ENCODE assay signal across 8 cellular contexts in the genomic region with DNA sequence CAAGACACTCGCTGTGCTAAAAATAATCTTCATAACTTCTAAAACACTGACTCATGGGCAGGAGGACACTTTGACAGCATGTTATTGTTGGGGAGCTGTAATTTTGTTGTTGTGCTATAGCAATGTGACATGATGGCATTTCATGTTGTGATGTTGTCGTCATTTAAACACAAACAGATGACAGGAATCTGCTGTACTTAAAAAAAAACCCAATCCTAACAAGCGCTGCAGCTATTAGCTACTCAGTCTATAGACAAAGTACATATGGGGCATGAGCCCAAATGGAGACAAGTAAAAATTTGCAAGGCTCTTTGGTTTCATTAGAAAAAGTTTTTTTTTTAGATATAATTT. TPM values are rescaled to one million over a fixed set of nuclear protein-coding genes. Genes with fewer than 3 reads are reported as not detected.
DNase-seq lines count a peak whose midpoint lies in the region; ATAC-seq, FAIRE-seq and TF ChIP-seq lines count a peak whose summit lies in the region.

No MANE protein-coding gene starts in this region.

- RAD21 ChIA-PET in GM12878 (lab: Charles Lee; ENCODE audit: unreplicated experiment), result interaction anchor here (0.7 to 1.3 kb wide), 4 partner anchors 8 to 470 kb away, joined by 3 to 4 read pairs (median 4); no protein-coding TSS in a partner anchor

- no peak overlapping the region for H3K4ac ChIP-seq in mesendoderm (ENCODE audit: low read depth, low read length)

- no peaks in the 10 kb centered on the region for H4K20me1 ChIP-seq in GM12878 (ENCODE audit: control insufficient read depth, insufficient read depth)

- H2BK5ac ChIP-seq in mesendoderm (ENCODE audit: low read length), result no peak overlapping the region

- TF ChIP-seq POLR2A in GM12878 (IDR thresholded peaks at IDR 0.05; ENCODE audit: low read depth, low read length), result no peak

- TF ChIP-seq RAD21 in GM12878 (IDR thresholded peaks at IDR 0.05; ENCODE audit: insufficient read depth, low read depth, low read length), result no peak

- no peaks in the 10 kb centered on the region for H3K9me3 ChIP-seq in GM12878 (replicated peaks; ENCODE audit: control insufficient read depth, insufficient read depth, low read length)
- no peaks in the 10 kb centered on the region for H3K9me3 ChIP-seq in pancreas

- H2AFZ ChIP-seq in GM12878 (ENCODE audit: control insufficient read depth, low read depth, low read length), result peak overlapping the region; percentile 68

- peak; percentile 20 for DNase-seq in AG08396 (ENCODE audit: low spot score)
- DNase-seq in HFF-Myc (ENCODE audit: extremely low read depth, low read depth), result peak; percentile 14
- DNase-seq in GM12878 (ENCODE audit: low read depth, low spot score), result no peak
- DNase-seq in mesendoderm, result no peak
- DNase-seq in HK-2 (ENCODE audit: unreplicated experiment), result no peak
- DNase-seq in NCI-H1105 (lab: John Stamatoyannopoulos, UW), result no peak
- no peak for DNase-seq in pancreas

- TF ChIP-seq EP300 in GM12878 (IDR thresholded peaks at IDR 0.05; ENCODE audit: borderline replicate concordance in 1 of 2, control insufficient read depth in 1 of 2, low read depth in 2 of 2, low read length in 2 of 2), result no peak

- H3K36me3 ChIP-seq in GM12878 (ENCODE audit: control insufficient read depth in 2 of 2, insufficient read depth in 2 of 2, low read length in 1 of 2) (no peaks in the 10 kb centered on the region; a peak in 1 of 4 replicates), mesendoderm (ENCODE audit: control insufficient read depth, insufficient read depth, low read length) (no peaks in the 10 kb centered on the region), pancreas (peaks cover 0 to 6% (median 0%) of the 10 kb centered on the region in 3 donors)

- no peak overlapping the region for H2BK15ac ChIP-seq in mesendoderm (replicated peaks; ENCODE audit: low read depth)

- no peak overlapping the region for H3K23ac ChIP-seq in mesendoderm (ENCODE audit: low read length)

- no TSS peak for BruUV-seq in GM12878 (replicated peaks; lab: Mats Ljungman, UMichigan)

- H3K18ac ChIP-seq in mesendoderm (ENCODE audit: low read length), result no peak overlapping the region

- H3K9ac ChIP-seq in GM12878 (ENCODE audit: control insufficient read depth, insufficient read depth, low read length) (peak overlapping the region; percentile 57; the same call in 1 of the 2 replicates), mesendoderm (ENCODE audit: low read length) (peak overlapping the region; percentile 25)

- ATAC-seq in GM12878, result no peak
- no peak for ATAC-seq in GM21825 (IDR thresholded peaks at IDR 0.05; ENCODE audit: unreplicated experiment)
- no peak for ATAC-seq in pancreas

- no peak overlapping the region for H4K8ac ChIP-seq in mesendoderm (ENCODE audit: low read depth, low read length)

- no peaks in the 10 kb centered on the region for H3K27me3 ChIP-seq in GM12878 (replicated peaks in 1 of 2; ENCODE audit: control insufficient read depth in 2 of 2, insufficient read depth in 2 of 2, low read length in 1 of 2)
- H3K27me3 ChIP-seq in mesendoderm (ENCODE audit: insufficient read depth, low read length, poor library complexity), result no peaks in the 10 kb centered on the region
- H3K27me3 ChIP-seq in pancreas, result no peaks in the 10 kb centered on the region

- no peak overlapping the region for H3K56ac ChIP-seq in mesendoderm (ENCODE audit: low read length)

- no peaks in the 10 kb centered on the region for H3K79me1 ChIP-seq in mesendoderm (ENCODE audit: low read length)

- peaks cover 23% of the 10 kb centered on the region for H3K79me2 ChIP-seq in GM12878 (ENCODE audit: control insufficient read depth, insufficient read depth, low read length)
- H3K79me2 ChIP-seq in mesendoderm (ENCODE audit: control insufficient read depth, insufficient read depth, low read length), result no peaks in the 10 kb centered on the region

- in situ Hi-C loops in GM12878 (cut with MboI), result no loop called here

- H3K4me3 ChIP-seq in HFF-Myc (replicated peaks; ENCODE audit: low read depth, low read length) (peak overlapping the region; percentile 88), GM12878 (peak overlapping the region; percentile 53), mesendoderm (ENCODE audit: low read length) (no peak overlapping the region), pancreas (peak overlapping the region in 2 of 4 donors; percentile 80 to 87)

- FAIRE-seq in GM12878 (lab: Jason Lieb, UNC) (no peak), pancreas (lab: Jason Lieb, UNC) (no peak)

- H3K4me2 ChIP-seq in GM12878 (ENCODE audit: control insufficient read depth, insufficient read depth) (peak overlapping the region; percentile 94), mesendoderm (ENCODE audit: low read length) (peak overlapping the region; percentile 3)

- no peak overlapping the region for H4K5ac ChIP-seq in mesendoderm (ENCODE audit: low read length)

- TF ChIP-seq CTCF in HFF-Myc (IDR thresholded peaks at IDR 0.05; ENCODE audit: low read depth, low read length, missing control alignments), result no peak
- no peak for TF ChIP-seq CTCF in GM12878 (IDR thresholded peaks at IDR 0.05 in 2 of 3, conservative IDR thresholded peaks at IDR 0.05 in 1 of 3; ENCODE audit: control insufficient read depth in 2 of 3, extremely low read depth in 1 of 3, insufficient read depth in 1 of 3, low read depth in 3 of 3, low read length in 3 of 3)
- TF ChIP-seq CTCF in pancreas (IDR thresholded peaks at IDR 0.05), result no peak

- CTCF ChIA-PET in GM12878 (lab: Yijun Ruan, JAX), result interaction anchor here (0.8 to 1.4 kb wide), 4 partner anchors 100 to 423 kb away, joined by 3 to 5 read pairs (median 4); no protein-coding TSS in a partner anchor

- POLR2A ChIA-PET in GM12878 (lab: Charles Lee), result interaction anchor here (0.7 to 1.5 kb wide), 2 partner anchors 213 to 704 kb away, joined by 4 to 7 read pairs; no protein-coding TSS in a partner anchor

- no peak overlapping the region for H2AK5ac ChIP-seq in mesendoderm (ENCODE audit: low read length)

- SMC1A ChIA-PET in GM12878 (lab: Charles Lee; ENCODE audit: uncharacterized antibody, unreplicated experiment), result interaction anchor here (0.8 to 2.0 kb wide), 6 partner anchors 30 to 423 kb away, joined by 3 to 6 read pairs (median 4); no protein-coding TSS in a partner anchor

- no peak overlapping the region for H2BK120ac ChIP-seq in mesendoderm (ENCODE audit: low read depth, low read length)

- intact Hi-C loops in GM12878 (cut with micrococcal nuclease; ENCODE audit: unreplicated experiment) (no loop called here), pancreas (cut with DNase I) (no loop called here)

- WGBS in GM12878 (ENCODE audit: insufficient coverage, insufficient replicate concordance, low lambda C conversion rate, missing lambda C conversion rate), result 15% methylated on average over 3 of the region's 3 CpGs
- WGBS in mesendoderm (ENCODE audit: extremely low coverage, insufficient coverage, low lambda C conversion rate), result no CpG with 5 or more reads among the region's 3 CpGs
- WGBS in pancreas, 2 donors, result 29 to 39% methylated on average over 3 of the region's 3 CpGs

- H3K4me1 ChIP-seq in GM12878 (ENCODE audit: control insufficient read depth, insufficient read depth, low read length), result peaks cover 43% of the 10 kb centered on the region
- no peaks in the 10 kb centered on the region for H3K4me1 ChIP-seq in mesendoderm (ENCODE audit: control insufficient read depth, low read depth, low read length)
- H3K4me1 ChIP-seq in pancreas, result peaks cover 13 to 17% (median 15%) of the 10 kb centered on the region in 3 donors

- H3K27ac ChIP-seq in GM12878 (ENCODE audit: control insufficient read depth, insufficient read depth) (no peak overlapping the region), mesendoderm (ENCODE audit: low read depth, low read length) (no peak overlapping the region), pancreas (no peak overlapping the region)

TF ChIP-seq in GM12878, 131 proteins besides CTCF, POLR2A, EP300 and RAD21 (continues in another document):
- TF ChIP-seq ZNF217 (IDR thresholded peaks at IDR 0.05), result no peak
- TF ChIP-seq TAF1 (IDR thresholded peaks at IDR 0.05; ENCODE audit: borderline replicate concordance, low read depth, low read length), result no peak
- no peak for TF ChIP-seq SP1 (IDR thresholded peaks at IDR 0.05; ENCODE audit: low read depth, low read length)
- TF ChIP-seq TARDBP (IDR thresholded peaks at IDR 0.05; ENCODE audit: borderline replicate concordance), result no peak
- no peak for TF ChIP-seq ATF2 (IDR thresholded peaks at IDR 0.05; ENCODE audit: low read length)
- TF ChIP-seq NR2F1 (conservative IDR thresholded peaks at IDR 0.05), result no peak
- no peak for TF ChIP-seq KLF5 (IDR thresholded peaks at IDR 0.05; ENCODE audit: partially characterized antibody)
- TF ChIP-seq CEBPB (IDR thresholded peaks at IDR 0.05; ENCODE audit: borderline replicate concordance in 1 of 2, low read depth in 2 of 2, low read length in 2 of 2), result no peak

RNA-seq across cellular contexts. Expression of gene ATOSA, which starts 0.8 kb away (rescaled TPM):
- total RNA-seq in GM12878 (2013; cell fraction: nucleolus; rRNA removed), result 77.2 and 81.1 TPM in 2 replicates
- 15.9 and 17.0 TPM in 2 replicates for total RNA-seq in GM12878 (2014; rRNA removed)
- 15.7 and 18.3 TPM in 2 replicates for total RNA-seq in GM12878 (2014; rRNA removed; fragmentation: Illumina TruSeq; extraction: Trizol)
- 18.1 and 19.5 TPM in 2 replicates for total RNA-seq in GM12878 (2021)
- 16.8 TPM for polyA plus RNA-seq in GM12878 (2011; ENCODE audit: low read depth)
- polyA plus RNA-seq in GM12878 (2011; rRNA removed), result 23.3 and 32.2 TPM in 2 replicates
- 7.7 and 9.4 TPM in 2 replicates for polyA plus RNA-seq in GM12878 (2011; cell fraction: cytosol; rRNA removed)
- 31.4 and 32.0 TPM in 2 replicates for polyA plus RNA-seq in GM12878 (2011; cell fraction: nucleus; rRNA removed)
- 24.6 and 25.0 TPM in 2 replicates for polyA plus RNA-seq in GM12878 (2012)
- 24.3 and 34.3 TPM in 2 replicates for polyA plus RNA-seq in GM12878 (2014; fragmentation: Illumina TruSeq; extraction: Trizol)
- polyA plus RNA-seq in GM12878 (2014; fragmentation: Nextera tagmentation; extraction: Ambion mirVana), result 1 to 10 TPM; 6.8 to 7.9 TPM
- polyA plus RNA-seq in GM12878 (2014; rRNA removed), result 13.6 and 14.7 TPM in 2 replicates
- 1 to 10 TPM; 9.2 to 9.8 TPM for polyA plus RNA-seq in GM12878 (2016; fragmentation: Nextera tagmentation; extraction: Ambion mirVana)
- 23.2 and 28.2 TPM in 2 replicates for polyA minus RNA-seq in GM12878 (2011; rRNA and poly(A)+ RNA removed)
- 8.4 and 13.4 TPM in 2 replicates for polyA minus RNA-seq in GM12878 (2011; cell fraction: cytosol; rRNA and poly(A)+ RNA removed)
- 24.8 and 37.1 TPM in 2 replicates for polyA minus RNA-seq in GM12878 (2011; cell fraction: nucleus; rRNA and poly(A)+ RNA removed)
- polyA plus RNA-seq in mesendoderm (2013, experiment 1 of 2), result 2.5 TPM
- polyA plus RNA-seq in mesendoderm (2013, experiment 2 of 2), result 2.4 TPM
- 10 to 100 TPM; 24.6 to 39.0 (median 34.4) TPM for total RNA-seq in pancreas
- 10 to 100 TPM; 42.0 to 48.9 TPM for polyA plus RNA-seq in pancreas

Comparison
In these comparisons a context has a peak if more than half of its experiments do, and no peak if none do; other contexts are left out.
1. DNase-seq: peak in AG08396 (single experiment) and HFF-Myc (single experiment); none in GM12878 (single experiment), mesendoderm (single experiment), HK-2 (single experiment), NCI-H1105 (single experiment) and pancreas (0 of 6).